Comparison of ENCODE assay signal across 21 cellular contexts in the genomic region with DNA sequence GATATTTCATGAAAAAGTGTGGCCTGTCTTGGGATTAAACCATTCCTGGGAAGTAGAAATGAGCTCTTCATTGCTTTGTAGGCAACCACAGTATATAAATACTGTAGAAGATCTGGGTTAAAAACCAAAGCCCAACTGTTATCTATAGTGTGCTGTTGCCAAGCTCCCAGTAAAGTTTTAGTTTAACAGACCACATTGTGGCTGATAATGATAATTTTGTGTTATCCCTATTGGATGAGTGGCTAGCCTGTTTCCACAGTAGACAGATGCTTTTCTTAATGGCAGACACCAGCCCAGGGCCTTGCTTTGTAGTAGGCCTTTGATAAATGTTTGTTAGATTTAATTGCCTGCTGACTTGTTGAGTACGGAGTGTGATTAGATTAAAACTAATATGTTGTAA.
DNase-seq lines count a peak whose midpoint lies in the region; ATAC-seq, FAIRE-seq and TF ChIP-seq lines count a peak whose summit lies in the region.
"Had no signal": no experiment of that assay in that cellular context is flagged by ENCODE, and none has a peak within 500 bp of the region (broad histone marks: within the 10 kb centered on the region; RNA-seq: fewer than 3 reads in every experiment).

No MANE protein-coding gene starts in this region.

- ATAC-seq in HG02981 (IDR thresholded peaks at IDR 0.05; ENCODE audit: unreplicated experiment) (peak; percentile 46), GM21423 (IDR thresholded peaks at IDR 0.05; ENCODE audit: unreplicated experiment) (no peak)
- ATAC-seq: GM12878 had no signal

- H3K4me3 ChIP-seq in fibroblast of pulmonary artery (replicated peaks; ENCODE audit: low read depth, low read length), result no peak overlapping the region
- H3K4me3 ChIP-seq: GM12878, GM23248 had no signal

- peak; percentile 94 for FAIRE-seq in RCC 7860 (lab: Jason Lieb, UNC)
- FAIRE-seq: GM12878 had no signal

- no peak for TF ChIP-seq CTCF in fibroblast of pulmonary artery (IDR thresholded peaks at IDR 0.05; ENCODE audit: low read length, missing control alignments)
- TF ChIP-seq CTCF in nephron (IDR thresholded peaks at IDR 0.05; ENCODE audit: unreplicated experiment in 3 of 3), result no peak
- no peak for TF ChIP-seq CTCF in GM10248 (IDR thresholded peaks at IDR 0.05; ENCODE audit: control extremely low read depth, extremely low read depth, low read depth, missing control alignments)

- peaks cover 40% of the 10 kb centered on the region for H3K4me1 Mint-ChIP-seq in nephron

- peak overlapping the region; percentile 19 to 77 (median 58) for H3K27ac Mint-ChIP-seq in nephron

- no peaks in the 10 kb centered on the region for H3K9me3 Mint-ChIP-seq in nephron

- DNase-seq in RCC 7860 (ENCODE audit: low spot score), result peak; percentile 69
- DNase-seq in fibroblast of pulmonary artery (ENCODE audit: low read depth), result peak; percentile 29
- no peak for DNase-seq in GM10248 (ENCODE audit: extremely low spot score)
- no peak for DNase-seq in posterior cingulate gyrus
- no peak for DNase-seq in anterior cingulate cortex (lab: John Stamatoyannopoulos, UW)
- DNase-seq: AML-193, COR-L47, GF-D8, GM23248, KBM-7, NCI-H1105 treated with DMSO at 0.1 percent for 48 hours, NCI-H1694, NCI-H2081 treated with DMSO at 0.1 percent for 48 hours, NCI-H510A, NCI-H748 treated with DMSO at 0.1 percent for 48 hours, SIG-M5 had no signal

- H3K36me3 Mint-ChIP-seq in nephron (ENCODE audit: low read depth), result peaks cover 18% of the 10 kb centered on the region

- H3K27me3 Mint-ChIP-seq in nephron (ENCODE audit: low read depth), result no peaks in the 10 kb centered on the region

- CTCF ChIA-PET in GM10248 (lab: Yijun Ruan, JAX), result interaction anchor here (1.9 kb wide), 1 partner anchor 9 kb away, joined by 5 read pairs; no protein-coding TSS in a partner anchor

- intact Hi-C loops in posterior cingulate gyrus (cut with DNase I), result no loop called here

- H3K4me3 Mint-ChIP-seq in nephron, result no peak overlapping the region
- H3K4me3 Mint-ChIP-seq: CD14-positive monocyte had no signal

- POLR2A ChIA-PET in GM10248 (lab: Yijun Ruan, JAX), result interaction anchor here (0.5 kb wide), 1 partner anchor 19 kb away, joined by 3 read pairs; no protein-coding TSS in a partner anchor

Comparison
In these comparisons a context has a peak if more than half of its experiments do, and no peak if none do; other contexts are left out.
1. DNase-seq: peak in RCC 7860 (single experiment) and fibroblast of pulmonary artery (single experiment); none in GM10248 (single experiment), posterior cingulate gyrus (0 of 10) and anterior cingulate cortex (0 of 58).